Comparison of ENCODE assay signal across 8 cellular contexts in genomic region chr2:128321784-128322650, GRCh38. TPM values are rescaled to one million over a fixed set of nuclear protein-coding genes. Genes with fewer than 3 reads are reported as not detected.
A peak's percentile ranks its signal among the peaks of the same experiment; 100 is the strongest.
DNase-seq lines count a peak whose midpoint lies in the region; ATAC-seq and TF ChIP-seq lines count a peak whose summit lies in the region.

No MANE protein-coding gene starts in this region.

- H3K9me3 Mint-ChIP-seq in CD4-positive, alpha-beta memory T cell, result no peaks in the 10 kb centered on the region
- no peaks in the 10 kb centered on the region for H3K9me3 Mint-ChIP-seq in activated CD8-positive, alpha-beta memory T cell treated with anti-CD3 and anti-CD28 coated beads, Interleukin-2, amount 10 ng/mL, durations not matched to agents 7 days and 5 days (ENCODE audit: low read depth)
- H3K9me3 Mint-ChIP-seq in endothelial cell (ENCODE audit: unreplicated experiment), result no peaks in the 10 kb centered on the region

- H3K4me1 ChIP-seq in CD4-positive, alpha-beta memory T cell (ENCODE audit: insufficient read depth, low read length), result peaks cover 19% of the 10 kb centered on the region
- peaks cover 21% of the 10 kb centered on the region for H3K4me1 ChIP-seq in mononuclear cell (ENCODE audit: insufficient read depth, low read length)

- CTCF ChIA-PET in CD4-positive, alpha-beta memory T cell (lab: Charles Lee; ENCODE audit: partially characterized antibody), result interaction anchor here (0.6 to 1.2 kb wide), 4 partner anchors 13 to 377 kb away, joined by 3 to 4 read pairs (median 3); no protein-coding TSS in a partner anchor
- CTCF ChIA-PET in activated CD8-positive, alpha-beta memory T cell treated with anti-CD3 and anti-CD28 coated beads, Interleukin-2, amount 10 ng/mL, durations not matched to agents 7 days and 5 days (lab: Charles Lee), result interaction anchor here (1.3 kb wide), 2 partner anchors 10 to 56 kb away, joined by 3 read pairs; no protein-coding TSS in a partner anchor

- intact Hi-C loops in CD4-positive, alpha-beta memory T cell (cut with micrococcal nuclease), result loop anchor here (5.0 to 10.0 kb wide), 2 partner anchors 227 to 1525 kb away; partner anchors contain the start of gene UGGT1

- H3K9me3 ChIP-seq in CD4-positive, alpha-beta memory T cell (ENCODE audit: control insufficient read depth in 1 of 2, low read length in 2 of 2), result no peaks in the 10 kb centered on the region
- no peaks in the 10 kb centered on the region for H3K9me3 ChIP-seq in mononuclear cell (ENCODE audit: low read depth, low read length)

- TF ChIP-seq CTCF in endothelial cell (IDR thresholded peaks at IDR 0.05; ENCODE audit: unreplicated experiment), result peak; percentile 95

- H3K4me3 Mint-ChIP-seq in CD4-positive, alpha-beta memory T cell, result peak overlapping the region; percentile 65 to 82 (median 76)
- H3K4me3 Mint-ChIP-seq in activated CD8-positive, alpha-beta memory T cell treated with anti-CD3 and anti-CD28 coated beads, Interleukin-2, amount 10 ng/mL, durations not matched to agents 7 days and 5 days, result peak overlapping the region; percentile 53
- H3K4me3 Mint-ChIP-seq in endothelial cell (ENCODE audit: unreplicated experiment), result peak overlapping the region; percentile 85

- ATAC-seq in GM19328 (IDR thresholded peaks at IDR 0.05; ENCODE audit: unreplicated experiment) (peak; percentile 40), HG03460 (IDR thresholded peaks at IDR 0.05; ENCODE audit: unreplicated experiment) (peak; percentile 39)
- ATAC-seq in activated CD8-positive, alpha-beta memory T cell treated with anti-CD3 and anti-CD28 coated beads, Interleukin-2, amount 10 ng/mL, durations not matched to agents 7 days and 5 days, result peak; percentile 49

- H3K36me3 ChIP-seq in CD4-positive, alpha-beta memory T cell (ENCODE audit: insufficient read depth, low read length), result no peaks in the 10 kb centered on the region

- H3K27ac ChIP-seq in CD4-positive, alpha-beta memory T cell (ENCODE audit: low read depth, low read length), result peak overlapping the region; percentile 30

- peak overlapping the region in 4 of 7 donors; percentile 69 to 90 (median 77) for H3K27ac Mint-ChIP-seq in CD4-positive, alpha-beta memory T cell
- no peak overlapping the region for H3K27ac Mint-ChIP-seq in activated CD8-positive, alpha-beta memory T cell treated with anti-CD3 and anti-CD28 coated beads, Interleukin-2, amount 10 ng/mL, durations not matched to agents 7 days and 5 days
- H3K27ac Mint-ChIP-seq in endothelial cell (ENCODE audit: unreplicated experiment), result peak overlapping the region; percentile 64

- no peaks in the 10 kb centered on the region for H3K27me3 Mint-ChIP-seq in CD4-positive, alpha-beta memory T cell
- H3K27me3 Mint-ChIP-seq in activated CD8-positive, alpha-beta memory T cell treated with anti-CD3 and anti-CD28 coated beads, Interleukin-2, amount 10 ng/mL, durations not matched to agents 7 days and 5 days, result peaks cover 19% of the 10 kb centered on the region
- peaks cover 14% of the 10 kb centered on the region for H3K27me3 Mint-ChIP-seq in endothelial cell (ENCODE audit: unreplicated experiment)

- H3K4me3 ChIP-seq in CD4-positive, alpha-beta memory T cell (ENCODE audit: low read length in 2 of 2), result peak overlapping the region in 1 of 2 donors; percentile 58
- H3K4me3 ChIP-seq in mononuclear cell (ENCODE audit: low read length), result peak overlapping the region; percentile 54

- H3K36me3 Mint-ChIP-seq in CD4-positive, alpha-beta memory T cell, result no peaks in the 10 kb centered on the region
- no peaks in the 10 kb centered on the region for H3K36me3 Mint-ChIP-seq in activated CD8-positive, alpha-beta memory T cell treated with anti-CD3 and anti-CD28 coated beads, Interleukin-2, amount 10 ng/mL, durations not matched to agents 7 days and 5 days
- H3K36me3 Mint-ChIP-seq in endothelial cell (ENCODE audit: low read depth, unreplicated experiment), result no peaks in the 10 kb centered on the region

- no peaks in the 10 kb centered on the region for H3K27me3 ChIP-seq in CD4-positive, alpha-beta memory T cell (ENCODE audit: insufficient read depth, low read length)
- no peaks in the 10 kb centered on the region for H3K27me3 ChIP-seq in mononuclear cell (ENCODE audit: insufficient read depth, low read length)

- POLR2A ChIA-PET in CD4-positive, alpha-beta memory T cell (lab: Charles Lee; ENCODE audit: partially characterized antibody), result no interaction called here

- peak; percentile 69 to 83 (median 78) for DNase-seq in CD4-positive, alpha-beta memory T cell
- DNase-seq in NOMO-1 (lab: John Stamatoyannopoulos, UW; ENCODE audit: unreplicated experiment in 2 of 2), result peak; percentile 54 to 77
- DNase-seq in activated CD8-positive, alpha-beta memory T cell treated with anti-CD3 and anti-CD28 coated beads, Interleukin-2, amount 10 ng/mL, durations not matched to agents 7 days and 5 days, result peak; percentile 78
- peak; percentile 93 for DNase-seq in endothelial cell (ENCODE audit: low spot score)
- peak; percentile 67 to 72 for DNase-seq in stimulated activated CD8-positive, alpha-beta memory T cell treated with anti-CD3 and anti-CD28 coated beads, Interleukin-2, amount 100 ng/mL, for 48 hours (ENCODE audit: low read depth in 2 of 2)

- peaks cover 6 to 21% (median 14%) of the 10 kb centered on the region in 4 donors for H3K4me1 Mint-ChIP-seq in CD4-positive, alpha-beta memory T cell
- peaks cover 8% of the 10 kb centered on the region for H3K4me1 Mint-ChIP-seq in activated CD8-positive, alpha-beta memory T cell treated with anti-CD3 and anti-CD28 coated beads, Interleukin-2, amount 10 ng/mL, durations not matched to agents 7 days and 5 days
- H3K4me1 Mint-ChIP-seq in endothelial cell (ENCODE audit: unreplicated experiment), result peaks cover 2% of the 10 kb centered on the region

RNA-seq across cellular contexts. Expression of gene HS6ST1, which starts 3.3 kb away (rescaled TPM):
- total RNA-seq in CD4-positive, alpha-beta memory T cell, result 10 to 100 TPM; 12.4 to 13.3 TPM
- polyA plus RNA-seq in CD4-positive, alpha-beta memory T cell, result 1 to 10 TPM; 1.2 to 4.4 TPM
- total RNA-seq in activated CD8-positive, alpha-beta memory T cell treated with anti-CD3 and anti-CD28 coated beads, Interleukin-2, amount 10 ng/mL, durations not matched to agents 7 days and 5 days, result 1 to 10 TPM; 7.0 to 8.6 TPM
- total RNA-seq in endothelial cell (ENCODE audit: unreplicated experiment), result 23.3 TPM
- total RNA-seq in mononuclear cell, result 15.1 TPM
